17 cellular contexts compared by ENCODE assay signal in genomic region chr2:151810506-151810905, GRCh38.
"Had no signal": no experiment of that assay in that cellular context is flagged by ENCODE, and none has a peak within 500 bp of the region (broad histone marks: within the 10 kb centered on the region; RNA-seq: fewer than 3 reads in every experiment).

No MANE protein-coding gene starts in this region.

- H3K4me3 ChIP-seq: esophagus muscularis mucosa, gastrocnemius medialis, lung had no signal

- ATAC-seq: effector memory CD8-positive, alpha-beta T cell; gastrocnemius medialis; left cardiac atrium; left ventricle myocardium superior; naive thymus-derived CD4-positive, alpha-beta T cell; sciatic nerve; stimulated activated naive B cell treated with anti-CD40 and anti-IgM and Interleukin-4, amounts not matched to agents 10 μg/mL and 1 μg/mL and 100 μg/mL, for 72 hours had no signal

- H3K9me3 Mint-ChIP-seq: dendritic cell treated with granulocyte-macrophage colony-stimulating factor and Interleukin-4, amounts not matched to agents 40 ng/mL and 50 ng/mL, for 4 days; effector memory CD8-positive, alpha-beta T cell; neural crest cell; stimulated activated naive B cell treated with anti-CD40 and anti-IgM and Interleukin-4, amounts not matched to agents 10 μg/mL and 1 μg/mL and 100 μg/mL, for 72 hours had no signal

- DNase-seq: effector memory CD8-positive, alpha-beta T cell; gastrocnemius medialis; kidney; left cardiac atrium; left ventricle myocardium superior; naive thymus-derived CD4-positive, alpha-beta T cell; posterior cingulate gyrus; stimulated activated CD4-positive, alpha-beta T cell treated with anti-CD3 and anti-CD28 coated beads, Interleukin-2, amount 100 ng/mL, for 24 hours; stimulated activated CD4-positive, alpha-beta T cell treated with anti-CD3 and anti-CD28 coated beads, Interleukin-4, amount 100 ng/mL, for 4 hours; stimulated activated naive B cell treated with anti-CD40 and anti-IgM and Interleukin-4, amounts not matched to agents 10 μg/mL and 1 μg/mL and 100 μg/mL, for 72 hours; trophoblast cell had no signal

- H3K4me1 Mint-ChIP-seq: neural crest cell had no signal

- H3K27ac Mint-ChIP-seq: dendritic cell treated with granulocyte-macrophage colony-stimulating factor and Interleukin-4, amounts not matched to agents 40 ng/mL and 50 ng/mL, for 4 days; effector memory CD8-positive, alpha-beta T cell; stimulated activated naive B cell treated with anti-CD40 and anti-IgM and Interleukin-4, amounts not matched to agents 10 μg/mL and 1 μg/mL and 100 μg/mL, for 72 hours had no signal

- H3K9me3 ChIP-seq: esophagus muscularis mucosa, gastrocnemius medialis had no signal

- H3K27ac ChIP-seq: epithelial cell of prostate, esophagus muscularis mucosa had no signal

- H3K27me3 ChIP-seq: esophagus muscularis mucosa, gastrocnemius medialis had no signal

- H3K27me3 Mint-ChIP-seq: dendritic cell treated with granulocyte-macrophage colony-stimulating factor and Interleukin-4, amounts not matched to agents 40 ng/mL and 50 ng/mL, for 4 days; effector memory CD8-positive, alpha-beta T cell; naive thymus-derived CD4-positive, alpha-beta T cell; stimulated activated naive B cell treated with anti-CD40 and anti-IgM and Interleukin-4, amounts not matched to agents 10 μg/mL and 1 μg/mL and 100 μg/mL, for 72 hours had no signal

- H3K4me3 Mint-ChIP-seq: dendritic cell treated with granulocyte-macrophage colony-stimulating factor and Interleukin-4, amounts not matched to agents 40 ng/mL and 50 ng/mL, for 4 days; effector memory CD8-positive, alpha-beta T cell; naive thymus-derived CD4-positive, alpha-beta T cell; neural crest cell; stimulated activated naive B cell treated with anti-CD40 and anti-IgM and Interleukin-4, amounts not matched to agents 10 μg/mL and 1 μg/mL and 100 μg/mL, for 72 hours had no signal
